In the genomic region with DNA sequence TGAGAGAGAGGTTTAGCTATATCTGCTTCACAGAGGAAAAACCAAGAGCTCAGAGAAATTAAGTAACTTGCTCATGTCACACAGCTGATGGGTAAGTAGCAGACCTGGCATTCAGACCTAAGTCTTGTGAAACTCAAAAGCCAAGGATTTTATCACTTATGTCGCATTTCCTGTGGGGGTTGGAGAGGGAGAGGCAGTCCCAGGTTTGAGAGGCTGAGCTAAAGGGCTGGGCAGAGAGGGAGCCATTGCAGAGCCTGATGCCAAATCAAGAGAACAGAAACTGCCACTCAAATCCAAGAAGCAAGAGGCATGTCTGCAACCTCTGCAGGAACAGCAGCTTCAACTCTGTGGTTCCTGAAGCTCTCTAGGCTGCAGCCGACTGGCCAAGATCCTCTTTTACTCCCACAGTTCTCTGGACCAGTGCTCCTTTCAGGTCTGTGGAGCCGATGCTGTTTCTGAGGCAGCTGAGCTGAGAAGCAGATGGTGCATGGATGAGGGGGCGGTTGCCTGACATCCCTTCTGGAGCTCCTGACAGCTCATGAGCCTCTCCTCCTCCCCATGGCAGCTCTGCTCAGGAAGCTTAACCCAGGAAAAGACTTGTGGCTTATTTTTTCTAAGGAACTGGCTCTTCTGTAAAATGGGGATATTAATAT, we compare ENCODE assay signal across 12 cellular contexts. TPM values are rescaled to one million over a fixed set of nuclear protein-coding genes. Genes with fewer than 3 reads are reported as not detected.
A peak's percentile ranks its signal among the peaks of the same experiment; 100 is the strongest.
DNase-seq lines count a peak whose midpoint lies in the region; ATAC-seq and TF ChIP-seq lines count a peak whose summit lies in the region.
"Had no signal": no experiment of that assay in that cellular context is flagged by ENCODE, and none has a peak within 500 bp of the region (broad histone marks: within the 10 kb centered on the region; RNA-seq: fewer than 3 reads in every experiment).

No MANE protein-coding gene starts in this region.

- H3K27me3 ChIP-seq in SK-N-SH (ENCODE audit: insufficient read depth) (no peaks in the 10 kb centered on the region), trophoblast cell (ENCODE audit: insufficient read depth, low read length) (no peaks in the 10 kb centered on the region)
- H3K27me3 ChIP-seq: suprapubic skin had no signal

- H2BK120ac ChIP-seq in trophoblast cell (ENCODE audit: insufficient read depth, low read length, poor library complexity) = no peak overlapping the region

- H2AK5ac ChIP-seq in trophoblast cell (ENCODE audit: low read length) = no peak overlapping the region

- no peak overlapping the region for H3K4me3 ChIP-seq in SK-N-SH (ENCODE audit: low read depth in 2 of 2, low read length in 1 of 2)
- H3K4me3 ChIP-seq in fibroblast of villous mesenchyme (ENCODE audit: low read depth, low read length) = no peak overlapping the region
- no peak overlapping the region for H3K4me3 ChIP-seq in trophoblast cell (ENCODE audit: low read depth, low read length)
- H3K4me3 ChIP-seq: suprapubic skin had no signal

- no peak for TF ChIP-seq CTCF in SK-N-SH (IDR thresholded peaks at IDR 0.05)
- no peak for TF ChIP-seq CTCF in fibroblast of villous mesenchyme (IDR thresholded peaks at IDR 0.05; ENCODE audit: insufficient read depth, low read depth, low read length)

- CTCF ChIA-PET in SK-N-SH (lab: Yijun Ruan, JAX) = interaction anchor here (0.8 to 2.1 kb wide), 5 partner anchors 10 to 143 kb away, joined by 3 to 9 read pairs (median 4); no protein-coding TSS in a partner anchor

- no peak overlapping the region for H2BK5ac ChIP-seq in trophoblast cell (ENCODE audit: low read depth, low read length, poor library complexity)

- peak overlapping the region; percentile 38 for H2BK12ac ChIP-seq in trophoblast cell (ENCODE audit: low read length)

- no peaks in the 10 kb centered on the region for H3K36me3 Mint-ChIP-seq in activated T-cell treated with anti-CD3 and anti-CD28 coated beads, Interleukin-2, amount 50 U/mL, for 4 hours (ENCODE audit: insufficient read depth)

- H3K14ac ChIP-seq in trophoblast cell (ENCODE audit: low read length) = no peak overlapping the region

- peaks cover 2% of the 10 kb centered on the region for H3K79me1 ChIP-seq in trophoblast cell (ENCODE audit: low read length)

- H3K9me3 ChIP-seq in SK-N-SH = no peaks in the 10 kb centered on the region
- no peaks in the 10 kb centered on the region for H3K9me3 ChIP-seq in trophoblast cell (ENCODE audit: insufficient read depth, low read depth, low read length)
- H3K9me3 ChIP-seq: suprapubic skin had no signal

- peak; percentile 71 for DNase-seq in HCEC 1CT
- no peak for DNase-seq in SK-N-SH
- DNase-seq in fibroblast of villous mesenchyme (ENCODE audit: low read depth) = peak; percentile 48
- DNase-seq in trophoblast cell = no peak
- DNase-seq in GDM1 (lab: John Stamatoyannopoulos, UW) = no peak
- DNase-seq in activated T-cell treated with anti-CD3 and anti-CD28 coated beads, Interleukin-2, amount 50 U/mL, for 4 hours = no peak
- DNase-seq in stimulated activated naive CD4-positive, alpha-beta T cell treated with Interleukin-2 at 50 U/mL for 16 hours (lab: John Stamatoyannopoulos, UW) = no peak
- DNase-seq in activated T-cell treated with anti-CD3 and anti-CD28 coated beads, Interleukin-2, amount 50 U/mL, for 48 hours = no peak
- DNase-seq: activated T-cell treated with anti-CD3 and anti-CD28 coated beads for 4 hours; stimulated activated CD4-positive, alpha-beta T cell treated with anti-CD3 and anti-CD28 coated beads, Interleukin-2, amount 100 ng/mL, for 24 hours had no signal

- H4K20me1 ChIP-seq in SK-N-SH (ENCODE audit: insufficient read depth) = peaks cover 12% of the 10 kb centered on the region

- H3K4me1 ChIP-seq in SK-N-SH (ENCODE audit: control insufficient read depth in 1 of 2, insufficient read depth in 2 of 2, low read depth in 1 of 2, low read length in 1 of 2) = peaks cover 0 to 22% of the 10 kb centered on the region in 2 experiments; a peak in 1 of 4 replicates
- H3K4me1 ChIP-seq in trophoblast cell (ENCODE audit: control insufficient read depth in 1 of 2, insufficient read depth in 2 of 2, low read length in 2 of 2) = peaks cover 6 to 10% of the 10 kb centered on the region in 2 experiments

- no peaks in the 10 kb centered on the region for H3K9me3 Mint-ChIP-seq in activated T-cell treated with anti-CD3 and anti-CD28 coated beads, Interleukin-2, amount 50 U/mL, for 4 hours

- H2AFZ ChIP-seq in SK-N-SH (ENCODE audit: low read depth) (no peak overlapping the region), trophoblast cell (ENCODE audit: insufficient read depth, low read length, poor library complexity) (no peak overlapping the region)

- POLR2A ChIA-PET in SK-N-SH (lab: Yijun Ruan, JAX) = no interaction called here

- H3K9ac ChIP-seq in SK-N-SH (no peak overlapping the region), trophoblast cell (ENCODE audit: low read length) (no peak overlapping the region)

- no peaks in the 10 kb centered on the region for H3K9me2 ChIP-seq in SK-N-SH

- no peak for TF ChIP-seq RAD21 in SK-N-SH (IDR thresholded peaks at IDR 0.05; ENCODE audit: low read length)

- H3K4me2 ChIP-seq in SK-N-SH (0 out of 2 replicates have a peak overlapping the region, but pooled peaks have one; percentile 17), trophoblast cell (ENCODE audit: low read length) (no peak overlapping the region)

- TF ChIP-seq EP300 in SK-N-SH (IDR thresholded peaks at IDR 0.05; ENCODE audit: borderline replicate concordance in 1 of 2, low read depth in 1 of 2, low read length in 1 of 2) = no peak; a peak in 1 of 4 replicates

- H4K12ac ChIP-seq in trophoblast cell (ENCODE audit: low read depth, low read length) = no peak overlapping the region

- ATAC-seq in activated T-cell treated with anti-CD3 and anti-CD28 coated beads, Interleukin-2, amount 50 U/mL, for 4 hours = no peak

- no peak overlapping the region for H4K8ac ChIP-seq in trophoblast cell (ENCODE audit: low read depth, low read length)

- no peak overlapping the region for H3K18ac ChIP-seq in trophoblast cell (ENCODE audit: low read length)

- WGBS in SK-N-SH (ENCODE audit: low lambda C conversion rate) = 59% methylated on average over 4 of the region's 4 CpGs
- no CpG with 5 or more reads among the region's 4 CpGs for WGBS in trophoblast cell (ENCODE audit: extremely low coverage, insufficient coverage, insufficient read length)

- no peaks in the 10 kb centered on the region for H3K27me3 Mint-ChIP-seq in activated T-cell treated with anti-CD3 and anti-CD28 coated beads, Interleukin-2, amount 50 U/mL, for 4 hours (ENCODE audit: low read depth)

- H3K27ac ChIP-seq in SK-N-SH (ENCODE audit: low read depth in 2 of 2, low read length in 1 of 2) (peak overlapping the region; percentile 8 to 16; a peak in 2 of 4 replicates), trophoblast cell (ENCODE audit: low read depth, low read length) (no peak overlapping the region)
- H3K27ac ChIP-seq: suprapubic skin had no signal

- H3K79me2 ChIP-seq in SK-N-SH (ENCODE audit: insufficient read depth) (peaks cover 62% of the 10 kb centered on the region), trophoblast cell (ENCODE audit: control insufficient read depth, insufficient read depth, low read length, poor library complexity) (no peaks in the 10 kb centered on the region)

- H4K91ac ChIP-seq in trophoblast cell (ENCODE audit: low read depth, low read length) = no peak overlapping the region

- peaks cover 3% of the 10 kb centered on the region for H3K4me1 Mint-ChIP-seq in activated T-cell treated with anti-CD3 and anti-CD28 coated beads, Interleukin-2, amount 50 U/mL, for 4 hours (ENCODE audit: low read depth)

- no peak overlapping the region for H3K23ac ChIP-seq in trophoblast cell (ENCODE audit: low read length)

- peaks cover 5% of the 10 kb centered on the region for H3F3A ChIP-seq in SK-N-SH (replicated peaks; ENCODE audit: insufficient read depth)

- no peak overlapping the region for H3K4me3 Mint-ChIP-seq in activated T-cell treated with anti-CD3 and anti-CD28 coated beads, Interleukin-2, amount 50 U/mL, for 4 hours
- H3K4me3 Mint-ChIP-seq: neural crest cell had no signal

- H3K36me3 ChIP-seq in SK-N-SH (replicated peaks in 1 of 2; ENCODE audit: control insufficient read depth in 1 of 2, insufficient read depth in 2 of 2, low read length in 1 of 2) = peaks cover 4 to 23% of the 10 kb centered on the region in 2 experiments
- H3K36me3 ChIP-seq in trophoblast cell (ENCODE audit: control insufficient read depth in 1 of 2, insufficient read depth in 2 of 2, low read length in 2 of 2) = no peaks in the 10 kb centered on the region
- H3K36me3 ChIP-seq: suprapubic skin had no signal

- H3K4ac ChIP-seq in trophoblast cell (ENCODE audit: low read depth, low read length) = no peak overlapping the region

TF ChIP-seq in SK-N-SH, 30 proteins besides CTCF, POLR2A, EP300 and RAD21 (continues in another document):
- TF ChIP-seq, protein P1, sequence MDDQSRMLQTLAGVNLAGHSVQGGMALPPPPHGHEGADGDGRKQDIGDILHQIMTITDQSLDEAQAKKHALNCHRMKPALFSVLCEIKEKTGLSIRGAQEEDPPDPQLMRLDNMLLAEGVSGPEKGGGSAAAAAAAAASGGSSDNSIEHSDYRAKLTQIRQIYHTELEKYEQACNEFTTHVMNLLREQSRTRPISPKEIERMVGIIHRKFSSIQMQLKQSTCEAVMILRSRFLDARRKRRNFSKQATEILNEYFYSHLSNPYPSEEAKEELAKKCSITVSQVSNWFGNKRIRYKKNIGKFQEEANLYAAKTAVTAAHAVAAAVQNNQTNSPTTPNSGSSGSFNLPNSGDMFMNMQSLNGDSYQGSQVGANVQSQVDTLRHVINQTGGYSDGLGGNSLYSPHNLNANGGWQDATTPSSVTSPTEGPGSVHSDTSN (IDR thresholded peaks at IDR 0.05) = peak; percentile 41
- TF ChIP-seq, protein P2, sequence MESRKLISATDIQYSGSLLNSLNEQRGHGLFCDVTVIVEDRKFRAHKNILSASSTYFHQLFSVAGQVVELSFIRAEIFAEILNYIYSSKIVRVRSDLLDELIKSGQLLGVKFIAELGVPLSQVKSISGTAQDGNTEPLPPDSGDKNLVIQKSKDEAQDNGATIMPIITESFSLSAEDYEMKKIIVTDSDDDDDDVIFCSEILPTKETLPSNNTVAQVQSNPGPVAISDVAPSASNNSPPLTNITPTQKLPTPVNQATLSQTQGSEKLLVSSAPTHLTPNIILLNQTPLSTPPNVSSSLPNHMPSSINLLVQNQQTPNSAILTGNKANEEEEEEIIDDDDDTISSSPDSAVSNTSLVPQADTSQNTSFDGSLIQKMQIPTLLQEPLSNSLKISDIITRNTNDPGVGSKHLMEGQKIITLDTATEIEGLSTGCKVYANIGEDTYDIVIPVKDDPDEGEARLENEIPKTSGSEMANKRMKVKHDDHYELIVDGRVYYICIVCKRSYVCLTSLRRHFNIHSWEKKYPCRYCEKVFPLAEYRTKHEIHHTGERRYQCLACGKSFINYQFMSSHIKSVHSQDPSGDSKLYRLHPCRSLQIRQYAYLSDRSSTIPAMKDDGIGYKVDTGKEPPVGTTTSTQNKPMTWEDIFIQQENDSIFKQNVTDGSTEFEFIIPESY (IDR thresholded peaks at IDR 0.05; ENCODE audit: borderline replicate concordance, low read depth) = no peak

RNA-seq across cellular contexts. Expression of a gene that starts 47.6 kb away (rescaled TPM):
- 19.0 and 26.2 TPM in 2 replicates for polyA plus RNA-seq in SK-N-SH (2012; rRNA removed)
- 12.8 and 16.1 TPM in 2 replicates for polyA plus RNA-seq in SK-N-SH (2012; cell fraction: cytosol; rRNA removed)
- polyA plus RNA-seq in SK-N-SH (2012; cell fraction: nucleus; rRNA removed) = 106 and 129 TPM in 2 replicates
- 11.2 and 11.3 TPM in 2 replicates for total RNA-seq in fibroblast of villous mesenchyme
- 36.1 and 37.2 TPM in 2 replicates for polyA plus RNA-seq in trophoblast cell (2013)
- under 1 TPM; 0.08 to 0.60 (median 0.35) TPM for total RNA-seq in activated T-cell treated with anti-CD3 and anti-CD28 coated beads, Interleukin-2, amount 50 U/mL, for 4 hours

Comparison
In these comparisons a context has a peak if more than half of its experiments do, and no peak if none do; other contexts are left out.
1. DNase-seq: peak in HCEC 1CT (single experiment) and fibroblast of villous mesenchyme (single experiment); none in SK-N-SH (single experiment), trophoblast cell (0 of 2), GDM1 (single experiment), activated T-cell treated with anti-CD3 and anti-CD28 coated beads, Interleukin-2, amount 50 U/mL, for 4 hours (single experiment), stimulated activated naive CD4-positive, alpha-beta T cell treated with Interleukin-2 at 50 U/mL for 16 hours (single experiment) and activated T-cell treated with anti-CD3 and anti-CD28 coated beads, Interleukin-2, amount 50 U/mL, for 48 hours (0 of 2).